ENCODE assay signal across 1 cellular context in the genomic region with DNA sequence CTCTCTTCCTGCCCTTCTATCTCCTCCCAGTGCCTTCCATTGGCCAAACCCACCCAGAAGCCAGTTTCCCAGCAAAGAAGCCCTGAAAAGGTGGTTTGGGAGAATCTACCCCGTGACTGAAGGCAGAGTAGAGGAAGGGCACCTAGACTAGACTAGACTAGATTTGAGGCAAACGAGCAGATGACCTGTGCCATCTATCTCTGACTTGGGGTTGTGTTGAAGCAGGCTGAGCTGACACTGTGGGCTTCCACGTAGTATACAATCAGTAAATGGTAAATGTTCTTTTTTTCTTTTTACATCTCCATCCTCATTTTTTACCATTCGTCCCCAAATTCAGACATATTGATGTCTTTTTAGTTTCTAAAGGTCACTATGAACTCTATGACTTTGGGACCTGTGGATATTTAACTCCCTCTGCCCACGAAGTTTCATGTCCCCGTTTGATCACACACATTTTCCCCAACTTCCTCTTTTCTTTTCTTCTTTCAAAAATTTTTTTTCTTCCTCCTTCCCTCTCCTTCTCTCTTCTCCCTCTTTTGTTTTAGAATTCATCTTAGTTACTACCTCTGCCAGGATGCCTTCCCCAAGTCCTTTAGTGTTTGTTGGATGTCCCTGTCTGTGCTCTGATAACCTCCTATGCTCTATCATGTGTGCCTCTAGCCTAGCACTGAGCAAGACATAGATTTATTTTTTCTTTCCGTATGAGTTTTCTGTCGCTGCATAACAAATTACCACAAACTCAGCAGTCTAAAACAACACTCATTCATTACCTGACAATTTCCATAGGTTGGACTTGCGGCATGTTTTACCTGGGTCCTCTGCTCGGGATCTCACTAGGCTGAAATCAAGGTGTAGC.
TF ChIP-seq lines count a peak whose summit lies in the region.

No MANE protein-coding gene starts in this region.

TF ChIP-seq in A549, 52 proteins besides CTCF, POLR2A, EP300 and RAD21:
- TF ChIP-seq CHD4 (IDR thresholded peaks at IDR 0.05; ENCODE audit: borderline replicate concordance) (no peak), FOSL2 (IDR thresholded peaks at IDR 0.05) (no peak), FOSL2 (CRISPR knock-in tag; IDR thresholded peaks at IDR 0.05) (no peak), EHF (CRISPR knock-in tag; IDR thresholded peaks at IDR 0.05) (no peak), JUN (IDR thresholded peaks at IDR 0.05) (no peak), KDM1A (IDR thresholded peaks at IDR 0.05; ENCODE audit: low read depth) (no peak), HEYL (CRISPR knock-in tag; IDR thresholded peaks at IDR 0.05) (no peak), PHF8 (IDR thresholded peaks at IDR 0.05; ENCODE audit: borderline replicate concordance, low read depth) (no peak), FOSB (CRISPR knock-in tag; IDR thresholded peaks at IDR 0.05) (no peak), ZNF302 (CRISPR knock-in tag; IDR thresholded peaks at IDR 0.05) (no peak), CBX2 (IDR thresholded peaks at IDR 0.05; ENCODE audit: borderline replicate concordance, low read depth) (no peak)
- TF ChIP-seq, protein P1, sequence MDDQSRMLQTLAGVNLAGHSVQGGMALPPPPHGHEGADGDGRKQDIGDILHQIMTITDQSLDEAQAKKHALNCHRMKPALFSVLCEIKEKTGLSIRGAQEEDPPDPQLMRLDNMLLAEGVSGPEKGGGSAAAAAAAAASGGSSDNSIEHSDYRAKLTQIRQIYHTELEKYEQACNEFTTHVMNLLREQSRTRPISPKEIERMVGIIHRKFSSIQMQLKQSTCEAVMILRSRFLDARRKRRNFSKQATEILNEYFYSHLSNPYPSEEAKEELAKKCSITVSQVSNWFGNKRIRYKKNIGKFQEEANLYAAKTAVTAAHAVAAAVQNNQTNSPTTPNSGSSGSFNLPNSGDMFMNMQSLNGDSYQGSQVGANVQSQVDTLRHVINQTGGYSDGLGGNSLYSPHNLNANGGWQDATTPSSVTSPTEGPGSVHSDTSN (IDR thresholded peaks at IDR 0.05): no peak
